Comparison of ENCODE assay signal across 11 cellular contexts in genomic region chr4:41217373-41217772, GRCh38. TPM values are rescaled to one million over a fixed set of nuclear protein-coding genes. Genes with fewer than 3 reads are reported as not detected.
DNase-seq lines count a peak whose midpoint lies in the region; ATAC-seq and TF ChIP-seq lines count a peak whose summit lies in the region.
"Had no signal": no experiment of that assay in that cellular context is flagged by ENCODE, and none has a peak within 500 bp of the region (broad histone marks: within the 10 kb centered on the region; RNA-seq: fewer than 3 reads in every experiment).

No MANE protein-coding gene starts in this region.

- no peaks in the 10 kb centered on the region for H3K9me3 ChIP-seq in iPS-18a (ENCODE audit: control insufficient read depth, low read depth, low read length)
- no peaks in the 10 kb centered on the region for H3K9me3 ChIP-seq in Peyer's patch

- H3K4me3 ChIP-seq in iPS-18a (ENCODE audit: low read length) = peak overlapping the region; percentile 88
- H3K4me3 ChIP-seq in Peyer's patch = no peak overlapping the region

- H3K27ac ChIP-seq in iPS-18a (ENCODE audit: low read length) (peak overlapping the region; percentile 98), temporal lobe (ENCODE audit: low read depth, low read length) (peak overlapping the region; percentile 77), Peyer's patch (no peak overlapping the region)

- H3K36me3 ChIP-seq in iPS-18a (ENCODE audit: control insufficient read depth, low read depth, low read length) = no peaks in the 10 kb centered on the region
- no peaks in the 10 kb centered on the region for H3K36me3 ChIP-seq in Peyer's patch

- TF ChIP-seq CTCF in WTC11 (IDR thresholded peaks at IDR 0.05) (no peak), Peyer's patch (IDR thresholded peaks at IDR 0.05) (no peak)

- no peak overlapping the region for H3K27ac Mint-ChIP-seq in T-helper 2 cell treated with Interferon-gamma antibody and Interleukin-4, amounts not matched to agents 5 μg/mL and 100 μg/mL, for 36 hours
- no peak overlapping the region; the same call in 1 of the 2 replicates for H3K27ac Mint-ChIP-seq in WTC11

- peak overlapping the region; percentile 77 for H3K4me3 Mint-ChIP-seq in T-helper 2 cell treated with Interferon-gamma antibody and Interleukin-4, amounts not matched to agents 5 μg/mL and 100 μg/mL, for 36 hours
- peak overlapping the region; percentile 83 for H3K4me3 Mint-ChIP-seq in WTC11

- ATAC-seq in WTC11 (no peak), GM21447 (IDR thresholded peaks at IDR 0.05; ENCODE audit: unreplicated experiment) (no peak)

- no peaks in the 10 kb centered on the region for H3K9me3 Mint-ChIP-seq in T-helper 2 cell treated with Interferon-gamma antibody and Interleukin-4, amounts not matched to agents 5 μg/mL and 100 μg/mL, for 36 hours
- H3K9me3 Mint-ChIP-seq in WTC11 = no peaks in the 10 kb centered on the region

- peak overlapping the region; percentile 96 for H3K9ac ChIP-seq in iPS-18a (ENCODE audit: low read length)

- H3K27me3 ChIP-seq in iPS-18a (ENCODE audit: control insufficient read depth, insufficient read depth, low read length) = peaks cover 20% of the 10 kb centered on the region
- no peaks in the 10 kb centered on the region for H3K27me3 ChIP-seq in Peyer's patch

- peaks cover 23% of the 10 kb centered on the region for H3K4me1 Mint-ChIP-seq in T-helper 2 cell treated with Interferon-gamma antibody and Interleukin-4, amounts not matched to agents 5 μg/mL and 100 μg/mL, for 36 hours (ENCODE audit: low read depth)
- peaks cover 48% of the 10 kb centered on the region for H3K4me1 Mint-ChIP-seq in WTC11

- CTCF ChIA-PET in WTC11 (lab: Charles Lee) = interaction anchor here (1.0 to 7.1 kb wide), 6 partner anchors 39 to 320 kb away, joined by 3 to 104 read pairs (median 6); partner anchors contain the start of gene UCHL1

- POLR2A ChIA-PET in WTC11 (lab: Charles Lee) = interaction anchor here (0.6 to 1.7 kb wide), 4 partner anchors 39 to 467 kb away, joined by 3 to 8 read pairs (median 4); partner anchors contain the start of genes NSUN7 and UCHL1

- no peak for TF ChIP-seq POLR2A in Peyer's patch (IDR thresholded peaks at IDR 0.05)

- H3K4me1 ChIP-seq in iPS-18a (ENCODE audit: control insufficient read depth, low read depth, low read length) = peaks cover 29% of the 10 kb centered on the region
- H3K4me1 ChIP-seq in Peyer's patch = peaks cover 0 to 14% (median 7%) of the 10 kb centered on the region in 4 donors

- H3K36me3 Mint-ChIP-seq in T-helper 2 cell treated with Interferon-gamma antibody and Interleukin-4, amounts not matched to agents 5 μg/mL and 100 μg/mL, for 36 hours (ENCODE audit: low read depth) = no peaks in the 10 kb centered on the region
- no peaks in the 10 kb centered on the region for H3K36me3 Mint-ChIP-seq in WTC11

- no peak for DNase-seq in T-helper 2 cell treated with Interferon-gamma antibody and Interleukin-4, amounts not matched to agents 5 μg/mL and 100 μg/mL, for 36 hours (ENCODE audit: low spot score)
- DNase-seq in T-helper 2 cell (no peak), WTC11 (ENCODE audit: low spot score) (no peak), OCI-M2 (lab: John Stamatoyannopoulos, UW; ENCODE audit: unreplicated experiment) (no peak), Peyer's patch (no peak)
- DNase-seq: DMS 273 treated with DMSO at 0.1 percent for 48 hours, NCI-H1694, T1000 had no signal

- peaks cover 63% of the 10 kb centered on the region for H3K27me3 Mint-ChIP-seq in T-helper 2 cell treated with Interferon-gamma antibody and Interleukin-4, amounts not matched to agents 5 μg/mL and 100 μg/mL, for 36 hours (ENCODE audit: low read depth)
- H3K27me3 Mint-ChIP-seq in WTC11 (ENCODE audit: low read depth) = peaks cover 13% of the 10 kb centered on the region

TF ChIP-seq in WTC11, 78 proteins besides CTCF, POLR2A, EP300 and RAD21:
- TF ChIP-seq NFYB (CRISPR knock-in tag; conservative IDR thresholded peaks at IDR 0.05; ENCODE audit: low read depth) = no peak
- no peak for TF ChIP-seq ZNF138 (CRISPR knock-in tag; conservative IDR thresholded peaks at IDR 0.05)
- no peak for TF ChIP-seq CBFB (CRISPR knock-in tag; IDR thresholded peaks at IDR 0.05; ENCODE audit: low read depth)
- no peak for TF ChIP-seq FOXP1 (CRISPR knock-in tag; IDR thresholded peaks at IDR 0.05; ENCODE audit: borderline replicate concordance)
- TF ChIP-seq TCF7 (CRISPR knock-in tag; IDR thresholded peaks at IDR 0.05; ENCODE audit: low read depth) = no peak
- TF ChIP-seq USF2 (CRISPR knock-in tag; IDR thresholded peaks at IDR 0.05) = no peak
- TF ChIP-seq GABPB1 (CRISPR knock-in tag; IDR thresholded peaks at IDR 0.05) = no peak
- TF ChIP-seq CREB1 (CRISPR knock-in tag; IDR thresholded peaks at IDR 0.05) = no peak
- no peak for TF ChIP-seq SMAD4 (CRISPR knock-in tag; IDR thresholded peaks at IDR 0.05)
- TF ChIP-seq HMGXB4 (CRISPR knock-in tag; IDR thresholded peaks at IDR 0.05) = no peak
- no peak for TF ChIP-seq FOXJ3 (CRISPR knock-in tag; IDR thresholded peaks at IDR 0.05; ENCODE audit: borderline replicate concordance)
- TF ChIP-seq ATF1 (CRISPR knock-in tag; IDR thresholded peaks at IDR 0.05) = no peak
- no peak for TF ChIP-seq IRF1 (CRISPR knock-in tag; IDR thresholded peaks at IDR 0.05)
- TF ChIP-seq ZNF263 (CRISPR knock-in tag; IDR thresholded peaks at IDR 0.05; ENCODE audit: low read depth) = no peak

RNA-seq across cellular contexts. Expression of gene APBB2, which starts 3.0 kb away (rescaled TPM):
- total RNA-seq in WTC11 (2021) = 43.2 to 49.0 TPM (median 48.5 TPM) in 3 replicates
- 81.4 TPM for total RNA-seq in temporal lobe
- 10 to 100 TPM; 47.5 to 99.9 (median 57.5) TPM for total RNA-seq in Peyer's patch

RNA-seq across cellular contexts. Expression of gene UCHL1, which starts 39.4 kb away (rescaled TPM):
- total RNA-seq in WTC11 (2021) = 487 to 548 TPM (median 488 TPM) in 3 replicates
- 1,168 TPM for total RNA-seq in temporal lobe
- 10 to 100 TPM in 3 of 4 donors, 1 to 10 TPM in 1; 7.0 to 61.1 (median 19.0) TPM for total RNA-seq in Peyer's patch

Comparison
In these comparisons a context has a peak if more than half of its experiments do, and no peak if none do; other contexts are left out.
1. H3K27ac ChIP-seq: peak in iPS-18a (single experiment) and temporal lobe (single experiment); none in Peyer's patch (0 of 4).